Comparison of ENCODE assay signal across 8 cellular contexts in the genomic region with DNA sequence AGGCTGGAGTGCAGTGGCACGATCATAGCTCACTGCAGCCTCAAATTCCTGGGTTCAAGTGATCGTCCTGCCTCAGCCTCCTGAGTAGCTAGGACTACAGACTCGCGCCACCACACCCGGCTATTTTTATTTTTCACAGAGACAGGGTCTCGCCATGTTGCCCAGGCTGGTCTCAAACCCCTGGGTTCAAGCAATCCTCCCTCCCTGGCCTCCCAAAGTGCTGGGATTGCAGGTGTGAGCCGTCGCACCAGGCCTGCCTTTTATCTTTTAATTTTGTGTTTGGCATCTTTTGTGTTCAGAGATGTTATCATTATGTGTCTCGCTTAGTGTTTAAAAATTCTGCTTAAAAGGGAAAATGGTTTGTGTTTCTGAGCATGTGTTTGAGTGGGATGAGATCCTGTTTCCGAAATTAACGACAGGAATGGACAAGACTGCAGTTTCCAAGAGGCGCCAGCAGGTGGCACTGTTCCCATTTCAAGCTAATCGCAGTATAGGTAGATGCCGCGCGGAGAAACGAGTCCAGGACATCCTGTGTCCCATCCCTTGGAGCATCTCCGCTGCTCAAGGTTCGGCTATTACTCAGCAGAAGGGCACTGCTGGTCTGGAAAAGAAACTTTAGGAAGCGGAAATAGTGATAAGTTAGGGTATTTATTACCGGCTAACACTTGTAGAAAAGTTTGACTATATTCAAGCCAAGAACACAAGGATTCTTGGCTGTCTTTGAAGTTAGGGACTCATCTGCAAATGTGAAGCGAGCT. TPM values are rescaled to one million over a fixed set of nuclear protein-coding genes. Genes with fewer than 3 reads are reported as not detected.
A peak's percentile ranks its signal among the peaks of the same experiment; 100 is the strongest.
DNase-seq lines count a peak whose midpoint lies in the region; ATAC-seq and TF ChIP-seq lines count a peak whose summit lies in the region.

No MANE protein-coding gene starts in this region.

- peaks cover 9% of the 10 kb centered on the region for H3K27me3 Mint-ChIP-seq in CD4-positive, alpha-beta T cell
- H3K27me3 Mint-ChIP-seq in activated CD4-positive, alpha-beta memory T cell treated with anti-CD3 and anti-CD28 coated beads for 36 hours: peaks cover 3% of the 10 kb centered on the region
- H3K27me3 Mint-ChIP-seq in effector memory CD8-positive, alpha-beta T cell: peaks cover 12 to 14% of the 10 kb centered on the region in 2 donors

- no peak overlapping the region for H2AK5ac ChIP-seq in mesenchymal stem cell (ENCODE audit: low read length, severe bottlenecking)

- no peak overlapping the region for H2BK5ac ChIP-seq in mesenchymal stem cell (ENCODE audit: low read depth, low read length, poor library complexity, severe bottlenecking)

- H3K23ac ChIP-seq in mesenchymal stem cell (ENCODE audit: low read length in 2 of 2): no peak overlapping the region

- no peak overlapping the region for H3K4me3 Mint-ChIP-seq in CD4-positive, alpha-beta T cell
- H3K4me3 Mint-ChIP-seq in activated CD4-positive, alpha-beta memory T cell treated with anti-CD3 and anti-CD28 coated beads for 36 hours: no peak overlapping the region
- no peak overlapping the region for H3K4me3 Mint-ChIP-seq in effector memory CD8-positive, alpha-beta T cell

- intact Hi-C loops in CD4-positive, alpha-beta T cell (cut with DNase I, micrococcal nuclease): loop anchor here (1.0 to 10.0 kb wide), 7 partner anchors 54 to 1224 kb away; no protein-coding TSS in a partner anchor
- intact Hi-C loops in activated CD4-positive, alpha-beta memory T cell treated with anti-CD3 and anti-CD28 coated beads for 36 hours (cut with micrococcal nuclease): loop anchor here (1.0 kb wide), 5 partner anchors 24 to 197 kb away; no protein-coding TSS in a partner anchor

- H3K14ac ChIP-seq in mesenchymal stem cell (ENCODE audit: low read length in 2 of 2): no peak overlapping the region

- no peak overlapping the region for H2BK120ac ChIP-seq in mesenchymal stem cell (ENCODE audit: low read depth, low read length)

- TF ChIP-seq CTCF in CD4-positive, alpha-beta T cell (IDR thresholded peaks at IDR 0.05): peak; percentile 97

- no peak overlapping the region for H3K27ac ChIP-seq in CD4-positive, alpha-beta T cell (ENCODE audit: low read depth, low read length)
- no peak overlapping the region for H3K27ac ChIP-seq in mesenchymal stem cell (ENCODE audit: low read length, poor library complexity, severe bottlenecking)

- POLR2A ChIA-PET in CD4-positive, alpha-beta T cell (lab: Charles Lee): interaction anchor here (0.8 to 1.0 kb wide), 2 partner anchors 65 to 197 kb away, joined by 3 to 5 read pairs; no protein-coding TSS in a partner anchor
- POLR2A ChIA-PET in activated CD4-positive, alpha-beta memory T cell treated with anti-CD3 and anti-CD28 coated beads for 36 hours (lab: Charles Lee): no interaction called here

- H3K9me3 Mint-ChIP-seq in CD4-positive, alpha-beta T cell: no peaks in the 10 kb centered on the region
- H3K9me3 Mint-ChIP-seq in activated CD4-positive, alpha-beta memory T cell treated with anti-CD3 and anti-CD28 coated beads for 36 hours: no peaks in the 10 kb centered on the region
- H3K9me3 Mint-ChIP-seq in effector memory CD8-positive, alpha-beta T cell: no peaks in the 10 kb centered on the region

- no peaks in the 10 kb centered on the region for H3K27me3 ChIP-seq in CD4-positive, alpha-beta T cell (ENCODE audit: control insufficient read depth, insufficient read depth, low read length)
- H3K27me3 ChIP-seq in mesenchymal stem cell (ENCODE audit: control insufficient read depth in 1 of 2, insufficient read depth in 1 of 2, low read length in 2 of 2): no peaks in the 10 kb centered on the region

- H3K9me3 ChIP-seq in CD4-positive, alpha-beta T cell (ENCODE audit: control insufficient read depth, low read length): no peaks in the 10 kb centered on the region
- H3K9me3 ChIP-seq in mesenchymal stem cell (ENCODE audit: control insufficient read depth, low read length): no peaks in the 10 kb centered on the region

- no peaks in the 10 kb centered on the region for H3K36me3 Mint-ChIP-seq in CD4-positive, alpha-beta T cell (ENCODE audit: low read depth)
- no peaks in the 10 kb centered on the region for H3K36me3 Mint-ChIP-seq in activated CD4-positive, alpha-beta memory T cell treated with anti-CD3 and anti-CD28 coated beads for 36 hours
- peaks cover 5% of the 10 kb centered on the region for H3K36me3 Mint-ChIP-seq in effector memory CD8-positive, alpha-beta T cell (ENCODE audit: insufficient read depth)

- H3K4me2 ChIP-seq in mesenchymal stem cell (ENCODE audit: low read length, poor library complexity, severe bottlenecking): peak overlapping the region; percentile 7

- no peak overlapping the region for H3K18ac ChIP-seq in mesenchymal stem cell (ENCODE audit: low read depth in 1 of 2, low read length in 2 of 2)

- H3K79me1 ChIP-seq in mesenchymal stem cell (replicated peaks; ENCODE audit: low read length, poor library complexity, severe bottlenecking): no peaks in the 10 kb centered on the region

- peak overlapping the region; percentile 46 for H3K9ac ChIP-seq in mesenchymal stem cell (ENCODE audit: low read length)

- no peak overlapping the region for H3K27ac Mint-ChIP-seq in CD4-positive, alpha-beta T cell
- no peak overlapping the region for H3K27ac Mint-ChIP-seq in activated CD4-positive, alpha-beta memory T cell treated with anti-CD3 and anti-CD28 coated beads for 36 hours
- no peak overlapping the region for H3K27ac Mint-ChIP-seq in effector memory CD8-positive, alpha-beta T cell

- CTCF ChIA-PET in CD4-positive, alpha-beta T cell (lab: Charles Lee): interaction anchor here (0.7 to 1.7 kb wide), 13 partner anchors 10 to 786 kb away, joined by 3 to 20 read pairs (median 4); a partner anchor contains a TSS
- CTCF ChIA-PET in activated CD4-positive, alpha-beta memory T cell treated with anti-CD3 and anti-CD28 coated beads for 36 hours (lab: Charles Lee): interaction anchor here (0.6 to 4.0 kb wide), 15 partner anchors 9 to 204 kb away, joined by 3 to 77 read pairs (median 5); a partner anchor contains a TSS

- no peak overlapping the region for H3K4ac ChIP-seq in mesenchymal stem cell (ENCODE audit: low read depth in 1 of 2, low read length in 2 of 2)

- no peaks in the 10 kb centered on the region for H3K36me3 ChIP-seq in mesenchymal stem cell (ENCODE audit: control insufficient read depth in 1 of 2, insufficient read depth in 2 of 2, low read depth in 1 of 2, low read length in 2 of 2)

- DNase-seq in CD4-positive, alpha-beta T cell: peak; percentile 63 to 80 (median 69)
- DNase-seq in NCI-H748 treated with DMSO at 0.1 percent for 48 hours (lab: John Stamatoyannopoulos, UW) (peak; percentile 75), mesenchymal stem cell (peak; percentile 75)
- peak; percentile 84 for DNase-seq in activated CD4-positive, alpha-beta memory T cell treated with anti-CD3 and anti-CD28 coated beads for 36 hours
- peak; percentile 68 to 72 (median 70) for DNase-seq in effector memory CD8-positive, alpha-beta T cell
- DNase-seq in stimulated activated CD8-positive, alpha-beta memory T cell treated with anti-CD3 and anti-CD28 coated beads, Interleukin-15, amount 100 ng/mL, for 48 hours (ENCODE audit: low read depth in 2 of 2): peak; percentile 38 to 49

- no peak overlapping the region for H4K91ac ChIP-seq in mesenchymal stem cell (ENCODE audit: low read length)

- ATAC-seq in CD4-positive, alpha-beta T cell (ENCODE audit: poor library complexity): peak; percentile 93
- ATAC-seq in GM19397 (IDR thresholded peaks at IDR 0.05; ENCODE audit: unreplicated experiment) (peak; percentile 78), HG03565 (IDR thresholded peaks at IDR 0.05; ENCODE audit: unreplicated experiment) (peak; percentile 71)
- ATAC-seq in effector memory CD8-positive, alpha-beta T cell (replicated peaks): peak; percentile 95

- no peaks in the 10 kb centered on the region for H3K4me1 ChIP-seq in mesenchymal stem cell (ENCODE audit: control insufficient read depth, insufficient read depth, low read depth, low read length)

- WGBS in mesenchymal stem cell: 33% methylated on average over 22 of the region's 22 CpGs

- no peak overlapping the region for H3K4me3 ChIP-seq in mesenchymal stem cell (ENCODE audit: insufficient read depth in 1 of 2, low read depth in 1 of 2, low read length in 2 of 2)

- H4K8ac ChIP-seq in mesenchymal stem cell (ENCODE audit: low read length): no peak overlapping the region

- H3K4me1 Mint-ChIP-seq in CD4-positive, alpha-beta T cell (ENCODE audit: low read depth): peaks cover 8% of the 10 kb centered on the region
- H3K4me1 Mint-ChIP-seq in activated CD4-positive, alpha-beta memory T cell treated with anti-CD3 and anti-CD28 coated beads for 36 hours (ENCODE audit: low read depth): peaks cover 4% of the 10 kb centered on the region
- H3K4me1 Mint-ChIP-seq in effector memory CD8-positive, alpha-beta T cell (ENCODE audit: low read depth in 2 of 2): peaks cover 3 to 4% of the 10 kb centered on the region in 2 donors

- H2BK15ac ChIP-seq in mesenchymal stem cell (ENCODE audit: low read depth, poor library complexity, severe bottlenecking): no peak overlapping the region

- no peak overlapping the region for H2BK12ac ChIP-seq in mesenchymal stem cell (ENCODE audit: low read length in 2 of 2)

- H2AFZ ChIP-seq in mesenchymal stem cell (ENCODE audit: low read depth, low read length): no peak overlapping the region

RNA-seq across cellular contexts. Expression of a gene that starts 23.0 kb away (rescaled TPM):
- total RNA-seq in CD4-positive, alpha-beta T cell: 1 to 10 TPM; 4.9 to 5.4 TPM
- 1 to 10 TPM; 5.7 to 6.2 TPM for total RNA-seq in activated CD4-positive, alpha-beta memory T cell treated with anti-CD3 and anti-CD28 coated beads for 36 hours
- polyA plus RNA-seq in mesenchymal stem cell (2013, experiment 1 of 2): 23.8 TPM
- 24.5 TPM for polyA plus RNA-seq in mesenchymal stem cell (2013, experiment 2 of 2)
